8 cellular contexts compared by ENCODE assay signal in the genomic region with DNA sequence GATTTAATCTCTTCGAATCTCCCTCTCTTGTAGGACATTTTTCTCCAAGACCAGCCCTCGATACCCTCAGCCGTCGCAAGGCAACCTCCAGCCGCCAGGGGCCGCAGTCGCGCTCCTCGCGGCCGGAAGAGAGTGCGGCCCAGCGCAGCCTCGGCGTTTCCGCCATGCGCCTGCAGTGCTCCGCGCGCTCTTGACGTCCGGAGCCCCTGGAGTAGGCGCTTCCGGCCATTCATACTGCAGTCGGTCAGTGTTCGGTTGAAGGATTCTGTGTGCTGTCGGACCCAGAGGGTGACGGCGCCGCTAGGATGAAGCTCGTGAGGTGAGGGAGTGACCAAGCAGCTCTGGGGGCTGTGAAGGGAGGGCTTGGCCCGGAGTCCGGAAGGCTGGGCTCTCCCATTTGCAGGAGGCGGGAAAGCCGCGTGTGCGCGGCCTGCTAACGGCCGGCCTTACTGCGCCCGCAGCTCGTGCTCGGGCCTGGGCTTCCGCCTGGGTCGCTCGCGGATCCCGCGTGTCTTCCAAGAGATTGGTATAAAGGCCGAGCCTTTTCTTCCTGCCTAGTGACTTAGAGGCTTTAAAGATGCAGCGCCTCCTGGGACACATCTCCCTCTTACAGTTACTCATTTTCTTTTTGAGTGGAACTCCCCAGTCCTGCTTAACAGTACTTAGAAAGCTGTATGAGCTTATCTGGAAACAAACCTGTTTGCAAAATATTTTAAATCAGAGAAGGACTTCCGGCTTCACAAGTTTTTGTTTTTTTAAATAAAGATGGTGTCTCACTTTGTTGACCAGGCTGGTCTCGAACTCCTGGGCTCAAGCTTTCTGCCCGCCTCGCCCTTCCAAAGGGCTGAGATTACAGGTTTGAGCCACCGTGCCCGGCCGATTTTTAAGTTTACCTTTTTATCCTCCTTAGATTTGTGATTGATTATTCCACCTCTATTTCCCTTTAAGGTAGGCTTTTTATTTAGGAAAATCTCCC. TPM values are rescaled to one million over a fixed set of nuclear protein-coding genes. Genes with fewer than 3 reads are reported as not detected.
DNase-seq lines count a peak whose midpoint lies in the region; ATAC-seq, FAIRE-seq and TF ChIP-seq lines count a peak whose summit lies in the region.

Gene SNRPD1 (plus strand): TSS at position 190 of the 976 bp plus-strand sequence. CDS start 116 bp downstream, at position 306.

- H3K4me3 ChIP-seq in RWPE2 (ENCODE audit: severe bottlenecking) = peak within 1 kb of the TSS; percentile 89
- H3K4me3 ChIP-seq in fibroblast of pulmonary artery (replicated peaks; ENCODE audit: low read depth, low read length) = peak within 1 kb of the TSS; percentile 84

- H3K9me3 ChIP-seq in RWPE2 (ENCODE audit: severe bottlenecking) = no peaks in the 10 kb centered on the region

- peak within 1 kb of the TSS; percentile 91 to 96 (median 93) for H3K27ac Mint-ChIP-seq in nephron
- H3K27ac Mint-ChIP-seq in stimulated activated naive CD8-positive, alpha-beta T cell treated with anti-CD3 and anti-CD28 coated beads, Interleukin-15, Interleukin-2, amounts not matched to agents 100 ng/mL and 50 ng/mL, for 24 hours = peak within 1 kb of the TSS; percentile 98

- H3K4me3 Mint-ChIP-seq in nephron = peak within 1 kb of the TSS; percentile 91 to 96 (median 96)
- peak within 1 kb of the TSS; percentile 95 for H3K4me3 Mint-ChIP-seq in stimulated activated naive CD8-positive, alpha-beta T cell treated with anti-CD3 and anti-CD28 coated beads, Interleukin-15, Interleukin-2, amounts not matched to agents 100 ng/mL and 50 ng/mL, for 24 hours

- DNase-seq in G401 (ENCODE audit: low spot score) (peak; percentile 86), H54 (ENCODE audit: insufficient read length, low spot score) (peak; percentile 73), LoVo (ENCODE audit: low spot score) (peak; percentile 92), RWPE2 (ENCODE audit: low spot score) (peak; percentile 82), fibroblast of pulmonary artery (ENCODE audit: low read depth) (peak; percentile 94)
- DNase-seq in activated T-helper 9 cell treated with anti-CD3 and anti-CD28 coated beads, Interleukin-2, amount 50 U/mL, for 16 hours (ENCODE audit: low read depth) = peak; percentile 84

- H3K36me3 ChIP-seq in RWPE2 (ENCODE audit: low read depth) = peaks cover 35% of the 10 kb centered on the region

- peaks cover 32% of the 10 kb centered on the region for H3K36me3 Mint-ChIP-seq in nephron (ENCODE audit: low read depth)
- H3K36me3 Mint-ChIP-seq in stimulated activated naive CD8-positive, alpha-beta T cell treated with anti-CD3 and anti-CD28 coated beads, Interleukin-15, Interleukin-2, amounts not matched to agents 100 ng/mL and 50 ng/mL, for 24 hours (ENCODE audit: low read depth) = peaks cover 41% of the 10 kb centered on the region

- peak; percentile 84 for TF ChIP-seq POLR2A in H54 (IDR thresholded peaks at IDR 0.05; ENCODE audit: low read depth, low read length)

- no peaks in the 10 kb centered on the region for H3K27me3 ChIP-seq in RWPE2 (ENCODE audit: insufficient read depth, poor library complexity, severe bottlenecking)

- H3K4me1 ChIP-seq in RWPE2 (ENCODE audit: insufficient read depth, poor library complexity, severe bottlenecking) = peaks cover 5% of the 10 kb centered on the region

- H3K9me3 Mint-ChIP-seq in nephron = peaks cover 9% of the 10 kb centered on the region
- H3K9me3 Mint-ChIP-seq in stimulated activated naive CD8-positive, alpha-beta T cell treated with anti-CD3 and anti-CD28 coated beads, Interleukin-15, Interleukin-2, amounts not matched to agents 100 ng/mL and 50 ng/mL, for 24 hours = no peaks in the 10 kb centered on the region

- peak within 1 kb of the TSS; percentile 74 for H3K27ac ChIP-seq in RWPE2 (ENCODE audit: poor library complexity, severe bottlenecking)

- H3K4me1 Mint-ChIP-seq in nephron = peaks cover 14% of the 10 kb centered on the region
- H3K4me1 Mint-ChIP-seq in stimulated activated naive CD8-positive, alpha-beta T cell treated with anti-CD3 and anti-CD28 coated beads, Interleukin-15, Interleukin-2, amounts not matched to agents 100 ng/mL and 50 ng/mL, for 24 hours (ENCODE audit: low read depth) = peaks cover 41% of the 10 kb centered on the region

- FAIRE-seq in H54 (lab: Jason Lieb, UNC) = no peak

- ATAC-seq in RWPE2 (ENCODE audit: low read depth) = peak; percentile 98

- H3K27me3 Mint-ChIP-seq in nephron (ENCODE audit: low read depth) = no peaks in the 10 kb centered on the region
- no peaks in the 10 kb centered on the region for H3K27me3 Mint-ChIP-seq in stimulated activated naive CD8-positive, alpha-beta T cell treated with anti-CD3 and anti-CD28 coated beads, Interleukin-15, Interleukin-2, amounts not matched to agents 100 ng/mL and 50 ng/mL, for 24 hours

- in situ Hi-C loops in G401 (cut with HindIII; ENCODE audit: low sequenced_read_pairs) = no loop called here

- peak; percentile 97 for TF ChIP-seq CTCF in RWPE2 (IDR thresholded peaks at IDR 0.05; ENCODE audit: poor library complexity, severe bottlenecking)
- peak; percentile 90 for TF ChIP-seq CTCF in fibroblast of pulmonary artery (IDR thresholded peaks at IDR 0.05; ENCODE audit: low read length, missing control alignments)
- peak; percentile 89 to 92 (median 92) for TF ChIP-seq CTCF in nephron (IDR thresholded peaks at IDR 0.05; ENCODE audit: unreplicated experiment in 3 of 3)

RNA-seq across cellular contexts. Expression of gene SNRPD1, which starts in this region (rescaled TPM):
- total RNA-seq in G401 (2014; rRNA removed; shearing (Covaris generic)) = 20.4 and 33.5 TPM in 2 replicates

Comparison
In these comparisons a context has a peak if more than half of its experiments do, and no peak if none do; other contexts are left out.
1. Peak in every context shown above with its lines: DNase-seq, ATAC-seq, H3K4me3 ChIP-seq and H3K27ac ChIP-seq.